Comparison of ENCODE assay signal across 8 cellular contexts in the genomic region with DNA sequence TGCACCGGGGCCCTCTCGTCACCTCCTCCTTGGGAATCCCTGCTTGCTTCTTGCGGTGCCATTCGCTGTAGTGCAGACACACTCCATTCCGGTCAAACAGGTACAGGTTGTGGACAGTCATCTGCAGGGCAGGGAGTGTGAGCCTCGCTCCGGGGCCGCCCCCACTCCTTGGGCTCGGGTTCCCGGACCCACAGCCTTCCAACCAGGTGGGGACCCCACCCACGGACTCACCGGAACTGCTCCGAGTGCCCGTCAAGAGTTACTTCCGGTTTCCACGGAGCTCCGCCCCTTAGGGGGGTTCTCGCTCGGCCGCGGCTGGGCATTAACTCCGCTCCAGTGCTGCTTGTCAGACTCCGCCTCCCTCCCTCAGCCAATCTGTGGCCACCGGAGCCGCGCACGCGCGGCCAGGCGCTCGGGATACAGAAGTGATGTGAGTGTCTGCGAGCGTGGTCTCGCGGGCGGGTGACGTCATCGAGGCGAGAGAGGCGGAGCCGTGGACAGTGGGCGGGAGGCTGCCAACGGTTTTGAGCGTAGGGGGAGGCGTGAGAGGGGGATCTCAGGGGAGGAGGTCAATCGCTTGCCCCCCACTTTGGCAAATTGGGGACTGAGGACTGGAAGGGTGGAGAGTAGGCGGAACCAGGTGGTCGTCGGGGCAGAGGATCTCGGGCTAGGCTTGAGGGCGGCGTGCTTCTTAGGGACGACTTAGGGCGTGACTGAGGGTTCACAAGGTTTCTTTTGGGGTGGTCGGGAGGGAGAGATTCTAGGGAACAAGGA. TPM values are rescaled to one million over a fixed set of nuclear protein-coding genes. Genes with fewer than 3 reads are reported as not detected.
DNase-seq lines count a peak whose midpoint lies in the region; ATAC-seq and TF ChIP-seq lines count a peak whose summit lies in the region.

A gene with protein sequence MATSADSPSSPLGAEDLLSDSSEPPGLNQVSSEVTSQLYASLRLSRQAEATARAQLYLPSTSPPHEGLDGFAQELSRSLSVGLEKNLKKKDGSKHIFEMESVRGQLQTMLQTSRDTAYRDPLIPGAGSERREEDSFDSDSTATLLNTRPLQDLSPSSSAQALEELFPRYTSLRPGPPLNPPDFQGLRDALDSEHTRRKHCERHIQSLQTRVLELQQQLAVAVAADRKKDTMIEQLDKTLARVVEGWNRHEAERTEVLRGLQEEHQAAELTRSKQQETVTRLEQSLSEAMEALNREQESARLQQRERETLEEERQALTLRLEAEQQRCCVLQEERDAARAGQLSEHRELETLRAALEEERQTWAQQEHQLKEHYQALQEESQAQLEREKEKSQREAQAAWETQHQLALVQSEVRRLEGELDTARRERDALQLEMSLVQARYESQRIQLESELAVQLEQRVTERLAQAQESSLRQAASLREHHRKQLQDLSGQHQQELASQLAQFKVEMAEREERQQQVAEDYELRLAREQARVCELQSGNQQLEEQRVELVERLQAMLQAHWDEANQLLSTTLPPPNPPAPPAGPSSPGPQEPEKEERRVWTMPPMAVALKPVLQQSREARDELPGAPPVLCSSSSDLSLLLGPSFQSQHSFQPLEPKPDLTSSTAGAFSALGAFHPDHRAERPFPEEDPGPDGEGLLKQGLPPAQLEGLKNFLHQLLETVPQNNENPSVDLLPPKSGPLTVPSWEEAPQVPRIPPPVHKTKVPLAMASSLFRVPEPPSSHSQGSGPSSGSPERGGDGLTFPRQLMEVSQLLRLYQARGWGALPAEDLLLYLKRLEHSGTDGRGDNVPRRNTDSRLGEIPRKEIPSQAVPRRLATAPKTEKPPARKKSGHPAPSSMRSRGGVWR (plus strand): TSS at position 498 of the 774 bp plus-strand sequence. CDS start 874 bp downstream, outside the sequence.
Gene TRAPPC1, minus strand, starts transcription at position 238 of the 774 bp plus-strand sequence. Its CDS starts 117 bp downstream, at position 121.

- peak within 1 kb of the TSS; percentile 82 for H3K9ac ChIP-seq in SK-N-SH

- peak within 1 kb of the TSS; percentile 95 for H2AFZ ChIP-seq in SK-N-SH (ENCODE audit: low read depth)

- peak; percentile 99 for DNase-seq in GM04504 (ENCODE audit: low read depth)
- DNase-seq in NCI-H1048 (lab: John Stamatoyannopoulos, UW): peak; percentile 97
- peak; percentile 98 for DNase-seq in SK-N-SH
- peak; percentile 99 for DNase-seq in activated naive CD4-positive, alpha-beta T cell treated with anti-CD3 and anti-CD28 coated beads, Interleukin-2, amount 50 U/mL, for 16 hours
- DNase-seq in nucleus accumbens (lab: John Stamatoyannopoulos, UW): peak; percentile 93 to 100 (median 99)
- peak; percentile 100 for DNase-seq in suprapubic skin (ENCODE audit: low spot score in 2 of 2)

- ATAC-seq in HG02571 (IDR thresholded peaks at IDR 0.05; ENCODE audit: unreplicated experiment) (peak; percentile 86), gastroesophageal sphincter (peak; percentile 99)

- TF ChIP-seq CTCF in SK-N-SH (IDR thresholded peaks at IDR 0.05) (no peak), gastroesophageal sphincter (IDR thresholded peaks at IDR 0.05) (no peak), suprapubic skin (IDR thresholded peaks at IDR 0.05) (no peak)

- TF ChIP-seq EP300 in SK-N-SH (IDR thresholded peaks at IDR 0.05; ENCODE audit: borderline replicate concordance in 1 of 2, low read depth in 1 of 2, low read length in 1 of 2): no peak
- TF ChIP-seq EP300 in gastroesophageal sphincter (IDR thresholded peaks at IDR 0.05): no peak
- peak; percentile 16 for TF ChIP-seq EP300 in suprapubic skin (IDR thresholded peaks at IDR 0.05)

- CTCF ChIA-PET in SK-N-SH (lab: Yijun Ruan, JAX): interaction anchor here (1.0 to 8.2 kb wide), 15 partner anchors 13 to 188 kb away, joined by 3 to 61 read pairs (median 6); partner anchors contain the start of gene RNF227

- no peaks in the 10 kb centered on the region for H3K9me2 ChIP-seq in SK-N-SH

- H3K79me2 ChIP-seq in SK-N-SH (ENCODE audit: insufficient read depth): peaks cover 58% of the 10 kb centered on the region

- H3K4me3 ChIP-seq in SK-N-SH (ENCODE audit: low read depth in 2 of 2, low read length in 1 of 2): peak within 1 kb of the TSS; percentile 99 to 100
- peak within 1 kb of the TSS; percentile 53 to 62 for H3K4me3 ChIP-seq in gastroesophageal sphincter
- peak within 1 kb of the TSS; percentile 65 for H3K4me3 ChIP-seq in suprapubic skin

- H3K27me3 ChIP-seq in SK-N-SH (ENCODE audit: insufficient read depth) (no peaks in the 10 kb centered on the region), gastroesophageal sphincter (peaks cover 17% of the 10 kb centered on the region), suprapubic skin (no peaks in the 10 kb centered on the region)

- H3K4me2 ChIP-seq in SK-N-SH: peak within 1 kb of the TSS; percentile 96

- under 1% methylated on average over 42 of the region's 55 CpGs for WGBS in SK-N-SH (ENCODE audit: low lambda C conversion rate)
- WGBS in gastroesophageal sphincter (ENCODE audit: low coverage in 1 of 2), 2 donors: 0 to 1% methylated on average over 14 to 28 of the region's 55 CpGs
- whole genome bisulfite sequencing in suprapubic skin: 0% methylated on average over 31 of the region's 55 CpGs

- no peak for TF ChIP-seq RAD21 in SK-N-SH (IDR thresholded peaks at IDR 0.05; ENCODE audit: low read length)

- H3K9me3 ChIP-seq in SK-N-SH: no peaks in the 10 kb centered on the region
- no peaks in the 10 kb centered on the region for H3K9me3 ChIP-seq in gastroesophageal sphincter
- no peaks in the 10 kb centered on the region for H3K9me3 ChIP-seq in suprapubic skin

- no peaks in the 10 kb centered on the region for H3F3A ChIP-seq in SK-N-SH (replicated peaks; ENCODE audit: insufficient read depth)

- TF ChIP-seq POLR2A in gastroesophageal sphincter (IDR thresholded peaks at IDR 0.05) (peak; percentile 45 to 66), suprapubic skin (IDR thresholded peaks at IDR 0.05) (peak in 1 of 2 donors; percentile 32)

- H4K20me1 ChIP-seq in SK-N-SH (ENCODE audit: insufficient read depth): 0 out of 2 replicates have a peak, but pooled peaks cover 9% of the 10 kb centered on the region

- peaks cover 21 to 38% of the 10 kb centered on the region in 2 experiments; a peak in 3 of 4 replicates for H3K4me1 ChIP-seq in SK-N-SH (ENCODE audit: control insufficient read depth in 1 of 2, insufficient read depth in 2 of 2, low read depth in 1 of 2, low read length in 1 of 2)
- H3K4me1 ChIP-seq in gastroesophageal sphincter: peaks cover 0 to 49% (median 10%) of the 10 kb centered on the region in 3 donors
- H3K4me1 ChIP-seq in suprapubic skin: peaks cover 44% of the 10 kb centered on the region

- H3K27ac ChIP-seq in SK-N-SH (ENCODE audit: low read depth in 2 of 2, low read length in 1 of 2) (peak within 1 kb of the TSS; percentile 75 to 87), gastroesophageal sphincter (peak within 1 kb of the TSS; percentile 14 to 87 (median 84)), suprapubic skin (peak within 1 kb of the TSS; percentile 76)

- peaks cover 19 to 22% of the 10 kb centered on the region in 2 experiments for H3K36me3 ChIP-seq in SK-N-SH (replicated peaks in 1 of 2; ENCODE audit: control insufficient read depth in 1 of 2, insufficient read depth in 2 of 2, low read length in 1 of 2)
- peaks cover 0 to 30% of the 10 kb centered on the region in 2 donors for H3K36me3 ChIP-seq in gastroesophageal sphincter
- peaks cover 19% of the 10 kb centered on the region for H3K36me3 ChIP-seq in suprapubic skin

- POLR2A ChIA-PET in SK-N-SH (lab: Yijun Ruan, JAX): interaction anchor here (0.8 to 2.7 kb wide), 4 partner anchors 12 to 59 kb away, joined by 3 to 11 read pairs (median 6); partner anchors contain the start of gene RNF227

TF ChIP-seq in SK-N-SH, 30 proteins besides CTCF, POLR2A, EP300 and RAD21 (continues in another document):
- peak; percentile 65 for TF ChIP-seq POLR2AphosphoS5 (IDR thresholded peaks at IDR 0.05; ENCODE audit: low read depth, low read length)
- TF ChIP-seq ELF1 (IDR thresholded peaks at IDR 0.05): peak; percentile 69; the same call in 1 of the 2 replicates
- TF ChIP-seq, protein P1, sequence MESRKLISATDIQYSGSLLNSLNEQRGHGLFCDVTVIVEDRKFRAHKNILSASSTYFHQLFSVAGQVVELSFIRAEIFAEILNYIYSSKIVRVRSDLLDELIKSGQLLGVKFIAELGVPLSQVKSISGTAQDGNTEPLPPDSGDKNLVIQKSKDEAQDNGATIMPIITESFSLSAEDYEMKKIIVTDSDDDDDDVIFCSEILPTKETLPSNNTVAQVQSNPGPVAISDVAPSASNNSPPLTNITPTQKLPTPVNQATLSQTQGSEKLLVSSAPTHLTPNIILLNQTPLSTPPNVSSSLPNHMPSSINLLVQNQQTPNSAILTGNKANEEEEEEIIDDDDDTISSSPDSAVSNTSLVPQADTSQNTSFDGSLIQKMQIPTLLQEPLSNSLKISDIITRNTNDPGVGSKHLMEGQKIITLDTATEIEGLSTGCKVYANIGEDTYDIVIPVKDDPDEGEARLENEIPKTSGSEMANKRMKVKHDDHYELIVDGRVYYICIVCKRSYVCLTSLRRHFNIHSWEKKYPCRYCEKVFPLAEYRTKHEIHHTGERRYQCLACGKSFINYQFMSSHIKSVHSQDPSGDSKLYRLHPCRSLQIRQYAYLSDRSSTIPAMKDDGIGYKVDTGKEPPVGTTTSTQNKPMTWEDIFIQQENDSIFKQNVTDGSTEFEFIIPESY (IDR thresholded peaks at IDR 0.05; ENCODE audit: borderline replicate concordance, low read depth): peak; percentile 95
- TF ChIP-seq PBX3 (IDR thresholded peaks at IDR 0.05): peak; percentile 94
- TF ChIP-seq GABPA (IDR thresholded peaks at IDR 0.05; ENCODE audit: low read depth): peak; percentile 90
- peak; percentile 29; the same call in 1 of the 2 replicates for TF ChIP-seq TAF1 (IDR thresholded peaks at IDR 0.05; ENCODE audit: borderline replicate concordance, low read depth, low read length)
- no peak for TF ChIP-seq FOXM1 (IDR thresholded peaks at IDR 0.05; ENCODE audit: low read depth)

RNA-seq across cellular contexts. Expression of the first gene that starts in this region (rescaled TPM):
- 26.3 and 27.4 TPM in 2 replicates for polyA plus RNA-seq in SK-N-SH (2012; rRNA removed)
- polyA plus RNA-seq in SK-N-SH (2012; cell fraction: cytosol; rRNA removed): 13.4 and 18.4 TPM in 2 replicates
- polyA plus RNA-seq in SK-N-SH (2012; cell fraction: nucleus; rRNA removed): 98.5 and 103 TPM in 2 replicates
- 10 to 100 TPM; 15.6 to 31.8 (median 18.2) TPM for total RNA-seq in gastroesophageal sphincter
- 10 to 100 TPM; 23.7 to 57.0 (median 30.8) TPM for total RNA-seq in suprapubic skin

RNA-seq across cellular contexts. Expression of gene TRAPPC1, which starts in this region (rescaled TPM):
- 390 and 555 TPM in 2 replicates for polyA plus RNA-seq in SK-N-SH (2012; rRNA removed)
- polyA plus RNA-seq in SK-N-SH (2012; cell fraction: cytosol; rRNA removed): 477 and 538 TPM in 2 replicates
- polyA plus RNA-seq in SK-N-SH (2012; cell fraction: nucleus; rRNA removed): 138 and 181 TPM in 2 replicates
- 10 to 100 TPM; 20.9 to 44.2 (median 29.0) TPM for total RNA-seq in gastroesophageal sphincter
- 10 to 100 TPM; 39.4 to 64.1 (median 46.2) TPM for total RNA-seq in suprapubic skin

Comparison
In these comparisons a context has a peak if more than half of its experiments do, and no peak if none do; other contexts are left out.
1. Peak in every context shown above with its lines: DNase-seq, ATAC-seq, H3K4me3 ChIP-seq and H3K27ac ChIP-seq.